1 cellular context compared by ENCODE assay signal in the genomic region with DNA sequence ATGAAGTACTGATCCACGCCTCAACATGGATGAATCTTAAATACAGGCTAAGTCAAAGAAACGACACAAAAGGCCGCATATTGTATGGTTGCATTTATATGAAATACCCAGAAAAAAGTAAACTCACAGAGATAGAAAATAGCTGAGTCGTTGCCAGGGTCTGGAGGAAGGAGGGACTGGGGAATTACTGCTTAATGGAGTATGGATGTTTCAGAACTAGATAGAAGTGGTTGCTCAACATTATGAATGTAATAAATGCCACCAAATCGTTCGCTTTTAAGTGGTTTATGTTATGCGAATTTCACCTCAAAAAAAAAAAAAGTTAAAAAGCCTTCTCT.
TF ChIP-seq lines count a peak whose summit lies in the region.

No MANE protein-coding gene starts in this region.

TF ChIP-seq in K562, 482 proteins besides CTCF, POLR2A, EP300 and RAD21:
- TF ChIP-seq, protein P1, sequence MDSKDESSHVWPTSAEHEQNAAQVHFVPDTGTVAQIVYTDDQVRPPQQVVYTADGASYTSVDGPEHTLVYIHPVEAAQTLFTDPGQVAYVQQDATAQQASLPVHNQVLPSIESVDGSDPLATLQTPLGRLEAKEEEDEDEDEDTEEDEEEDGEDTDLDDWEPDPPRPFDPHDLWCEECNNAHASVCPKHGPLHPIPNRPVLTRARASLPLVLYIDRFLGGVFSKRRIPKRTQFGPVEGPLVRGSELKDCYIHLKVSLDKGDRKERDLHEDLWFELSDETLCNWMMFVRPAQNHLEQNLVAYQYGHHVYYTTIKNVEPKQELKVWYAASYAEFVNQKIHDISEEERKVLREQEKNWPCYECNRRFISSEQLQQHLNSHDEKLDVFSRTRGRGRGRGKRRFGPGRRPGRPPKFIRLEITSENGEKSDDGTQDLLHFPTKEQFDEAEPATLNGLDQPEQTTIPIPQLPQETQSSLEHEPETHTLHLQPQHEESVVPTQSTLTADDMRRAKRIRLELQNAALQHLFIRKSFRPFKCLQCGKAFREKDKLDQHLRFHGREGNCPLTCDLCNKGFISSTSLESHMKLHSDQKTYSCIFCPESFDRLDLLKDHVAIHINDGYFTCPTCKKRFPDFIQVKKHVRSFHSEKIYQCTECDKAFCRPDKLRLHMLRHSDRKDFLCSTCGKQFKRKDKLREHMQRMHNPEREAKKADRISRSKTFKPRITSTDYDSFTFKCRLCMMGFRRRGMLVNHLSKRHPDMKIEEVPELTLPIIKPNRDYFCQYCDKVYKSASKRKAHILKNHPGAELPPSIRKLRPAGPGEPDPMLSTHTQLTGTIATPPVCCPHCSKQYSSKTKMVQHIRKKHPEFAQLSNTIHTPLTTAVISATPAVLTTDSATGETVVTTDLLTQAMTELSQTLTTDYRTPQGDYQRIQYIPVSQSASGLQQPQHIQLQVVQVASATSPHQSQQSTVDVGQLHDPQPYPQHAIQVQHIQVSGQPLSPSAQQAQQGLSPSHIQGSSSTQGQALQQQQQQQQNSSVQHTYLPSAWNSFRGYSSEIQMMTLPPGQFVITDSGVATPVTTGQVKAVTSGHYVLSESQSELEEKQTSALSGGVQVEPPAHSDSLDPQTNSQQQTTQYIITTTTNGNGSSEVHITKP (IDR thresholded peaks at IDR 0.05; ENCODE audit: partially characterized antibody): no peak
- TF ChIP-seq CBX5 (IDR thresholded peaks at IDR 0.05; ENCODE audit: borderline replicate concordance, low read depth): no peak
- peak; percentile 21 for TF ChIP-seq CCNT2 (IDR thresholded peaks at IDR 0.05; ENCODE audit: borderline replicate concordance, extremely low read depth, insufficient read length, low read depth, low read length)
- no peak for TF ChIP-seq NCOA4 (IDR thresholded peaks at IDR 0.05; ENCODE audit: partially characterized antibody)
- peak; percentile 78 for TF ChIP-seq CEBPB (tag; IDR thresholded peaks at IDR 0.05)
- no peak for TF ChIP-seq CEBPG (CRISPR knock-in tag; IDR thresholded peaks at IDR 0.05)
- TF ChIP-seq CEBPG (tag; conservative IDR thresholded peaks at IDR 0.05 in 1 of 2, IDR thresholded peaks at IDR 0.05 in 1 of 2): peak; percentile 10 to 48; a peak in 2 of 4 replicates
- TF ChIP-seq, protein P2, sequence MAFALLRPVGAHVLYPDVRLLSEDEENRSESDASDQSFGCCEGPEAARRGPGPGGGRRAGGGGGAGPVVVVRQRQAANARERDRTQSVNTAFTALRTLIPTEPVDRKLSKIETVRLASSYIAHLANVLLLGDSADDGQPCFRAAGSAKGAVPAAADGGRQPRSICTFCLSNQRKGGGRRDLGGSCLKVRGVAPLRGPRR (CRISPR knock-in tag; IDR thresholded peaks at IDR 0.05): no peak
- TF ChIP-seq MEF2A (IDR thresholded peaks at IDR 0.05; ENCODE audit: control insufficient read depth, low read depth, low read length): no peak
- no peak for TF ChIP-seq ZNF583 (CRISPR knock-in tag; IDR thresholded peaks at IDR 0.05)
- TF ChIP-seq, protein P3, sequence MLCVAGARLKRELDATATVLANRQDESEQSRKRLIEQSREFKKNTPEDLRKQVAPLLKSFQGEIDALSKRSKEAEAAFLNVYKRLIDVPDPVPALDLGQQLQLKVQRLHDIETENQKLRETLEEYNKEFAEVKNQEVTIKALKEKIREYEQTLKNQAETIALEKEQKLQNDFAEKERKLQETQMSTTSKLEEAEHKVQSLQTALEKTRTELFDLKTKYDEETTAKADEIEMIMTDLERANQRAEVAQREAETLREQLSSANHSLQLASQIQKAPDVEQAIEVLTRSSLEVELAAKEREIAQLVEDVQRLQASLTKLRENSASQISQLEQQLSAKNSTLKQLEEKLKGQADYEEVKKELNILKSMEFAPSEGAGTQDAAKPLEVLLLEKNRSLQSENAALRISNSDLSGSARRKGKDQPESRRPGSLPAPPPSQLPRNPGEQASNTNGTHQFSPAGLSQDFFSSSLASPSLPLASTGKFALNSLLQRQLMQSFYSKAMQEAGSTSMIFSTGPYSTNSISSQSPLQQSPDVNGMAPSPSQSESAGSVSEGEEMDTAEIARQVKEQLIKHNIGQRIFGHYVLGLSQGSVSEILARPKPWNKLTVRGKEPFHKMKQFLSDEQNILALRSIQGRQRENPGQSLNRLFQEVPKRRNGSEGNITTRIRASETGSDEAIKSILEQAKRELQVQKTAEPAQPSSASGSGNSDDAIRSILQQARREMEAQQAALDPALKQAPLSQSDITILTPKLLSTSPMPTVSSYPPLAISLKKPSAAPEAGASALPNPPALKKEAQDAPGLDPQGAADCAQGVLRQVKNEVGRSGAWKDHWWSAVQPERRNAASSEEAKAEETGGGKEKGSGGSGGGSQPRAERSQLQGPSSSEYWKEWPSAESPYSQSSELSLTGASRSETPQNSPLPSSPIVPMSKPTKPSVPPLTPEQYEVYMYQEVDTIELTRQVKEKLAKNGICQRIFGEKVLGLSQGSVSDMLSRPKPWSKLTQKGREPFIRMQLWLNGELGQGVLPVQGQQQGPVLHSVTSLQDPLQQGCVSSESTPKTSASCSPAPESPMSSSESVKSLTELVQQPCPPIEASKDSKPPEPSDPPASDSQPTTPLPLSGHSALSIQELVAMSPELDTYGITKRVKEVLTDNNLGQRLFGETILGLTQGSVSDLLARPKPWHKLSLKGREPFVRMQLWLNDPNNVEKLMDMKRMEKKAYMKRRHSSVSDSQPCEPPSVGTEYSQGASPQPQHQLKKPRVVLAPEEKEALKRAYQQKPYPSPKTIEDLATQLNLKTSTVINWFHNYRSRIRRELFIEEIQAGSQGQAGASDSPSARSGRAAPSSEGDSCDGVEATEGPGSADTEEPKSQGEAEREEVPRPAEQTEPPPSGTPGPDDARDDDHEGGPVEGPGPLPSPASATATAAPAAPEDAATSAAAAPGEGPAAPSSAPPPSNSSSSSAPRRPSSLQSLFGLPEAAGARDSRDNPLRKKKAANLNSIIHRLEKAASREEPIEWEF (CRISPR knock-in tag; IDR thresholded peaks at IDR 0.05): 0 out of 2 replicates have a peak, but pooled peaks have one; percentile 20
- TF ChIP-seq FOS (IDR thresholded peaks at IDR 0.05; ENCODE audit: extremely low read depth, insufficient read length): no peak
- no peak for TF ChIP-seq ZNF217 (CRISPR knock-in tag; IDR thresholded peaks at IDR 0.05)
- TF ChIP-seq ZC3H11A (IDR thresholded peaks at IDR 0.05; ENCODE audit: low read depth, low read length): no peak
- TF ChIP-seq PHB (CRISPR knock-in tag; IDR thresholded peaks at IDR 0.05): no peak
- TF ChIP-seq, protein P4, sequence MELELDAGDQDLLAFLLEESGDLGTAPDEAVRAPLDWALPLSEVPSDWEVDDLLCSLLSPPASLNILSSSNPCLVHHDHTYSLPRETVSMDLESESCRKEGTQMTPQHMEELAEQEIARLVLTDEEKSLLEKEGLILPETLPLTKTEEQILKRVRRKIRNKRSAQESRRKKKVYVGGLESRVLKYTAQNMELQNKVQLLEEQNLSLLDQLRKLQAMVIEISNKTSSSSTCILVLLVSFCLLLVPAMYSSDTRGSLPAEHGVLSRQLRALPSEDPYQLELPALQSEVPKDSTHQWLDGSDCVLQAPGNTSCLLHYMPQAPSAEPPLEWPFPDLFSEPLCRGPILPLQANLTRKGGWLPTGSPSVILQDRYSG (tag; conservative IDR thresholded peaks at IDR 0.05; ENCODE audit: low read depth): no peak
- no peak for TF ChIP-seq NR2C2 (CRISPR knock-in tag; IDR thresholded peaks at IDR 0.05)
- peak; percentile 35; the same call in 1 of the 2 replicates for TF ChIP-seq NR2C2 (tag; IDR thresholded peaks at IDR 0.05)
TF ChIP-seq in K562: peak in this region for 5.
